In genomic region chr19:39845621-39846175, GRCh38 we compare ENCODE assay signal across 8 cellular contexts. TPM values are rescaled to one million over a fixed set of nuclear protein-coding genes. Genes with fewer than 3 reads are reported as not detected.
DNase-seq lines count a peak whose midpoint lies in the region; ATAC-seq and TF ChIP-seq lines count a peak whose summit lies in the region.

No MANE protein-coding gene starts in this region.

- CTCF ChIA-PET in activated naive CD4-positive, alpha-beta T cell treated with anti-CD3 and anti-CD28 coated beads for 36 hours (lab: Charles Lee), result interaction anchor here (0.6 to 5.9 kb wide), 14 partner anchors 12 to 1690 kb away, joined by 3 to 31 read pairs (median 4); partner anchors contain the start of genes DYRK1B and PSMC4

- peak overlapping the region; percentile 88 for H3K27ac Mint-ChIP-seq in activated naive CD4-positive, alpha-beta T cell treated with anti-CD3 and anti-CD28 coated beads for 36 hours

- H3K9me3 ChIP-seq in adrenal gland (replicated peaks in 1 of 3) (no peaks in the 10 kb centered on the region), iPS-20b (ENCODE audit: insufficient read depth, low read depth, low read length) (no peaks in the 10 kb centered on the region), spleen (no peaks in the 10 kb centered on the region)

- peaks cover 40% of the 10 kb centered on the region for H3K4me1 Mint-ChIP-seq in activated naive CD4-positive, alpha-beta T cell treated with anti-CD3 and anti-CD28 coated beads for 36 hours (ENCODE audit: low read depth)

- no peak for TF ChIP-seq CTCF in adrenal gland (IDR thresholded peaks at IDR 0.05)
- no peak for TF ChIP-seq CTCF in spleen (IDR thresholded peaks at IDR 0.05 in 8 of 11, conservative IDR thresholded peaks at IDR 0.05 in 3 of 11)

- H3K36me3 Mint-ChIP-seq in activated naive CD4-positive, alpha-beta T cell treated with anti-CD3 and anti-CD28 coated beads for 36 hours (ENCODE audit: low read depth), result peaks cover 26% of the 10 kb centered on the region

- peak overlapping the region; percentile 54 to 72 (median 72) for H3K4me3 ChIP-seq in adrenal gland
- H3K4me3 ChIP-seq in iPS-20b (ENCODE audit: low read length), result peak overlapping the region; percentile 84
- H3K4me3 ChIP-seq in spleen, result peak overlapping the region; percentile 53 to 88 (median 82)

- peak overlapping the region; percentile 88 for H3K9ac ChIP-seq in iPS-20b (ENCODE audit: low read depth, low read length)

- H3K27me3 Mint-ChIP-seq in activated naive CD4-positive, alpha-beta T cell treated with anti-CD3 and anti-CD28 coated beads for 36 hours (ENCODE audit: low read depth), result no peaks in the 10 kb centered on the region

- DNase-seq in activated naive CD4-positive, alpha-beta T cell treated with anti-CD3 and anti-CD28 coated beads for 36 hours, result no peak
- DNase-seq in activated naive CD4-positive, alpha-beta T cell treated with anti-CD3 and anti-CD28 coated beads, Interleukin-2, amount 50 U/mL, for 16 hours, result no peak
- DNase-seq in NCI-H1694 treated with DMSO at 0.1 percent for 48 hours (lab: John Stamatoyannopoulos, UW) (peak; percentile 13), adrenal gland (peak in 2 of 7 donors; percentile 29 to 31), spleen (no peak), hepatic stellate cell (ENCODE audit: low spot score) (no peak)

- intact Hi-C loops in activated naive CD4-positive, alpha-beta T cell treated with anti-CD3 and anti-CD28 coated beads for 36 hours (cut with micrococcal nuclease), result loop anchor here (1.0 to 10.0 kb wide), 4 partner anchors 11 to 401 kb away; partner anchors contain the start of genes DYRK1B, EID2 and SUPT5H
- intact Hi-C loops in adrenal gland (cut with DNase I) (loop anchor here (2.0 to 10.0 kb wide), 2 partner anchors 51 to 53 kb away; no protein-coding TSS in a partner anchor), spleen (cut with DNase I; ENCODE audit: low total_unique reads) (loop anchor here (10.0 kb wide), 1 partner anchor 51 kb away; no protein-coding TSS in a partner anchor)

- H3K36me3 ChIP-seq in adrenal gland (replicated peaks in 1 of 2) (no peaks in the 10 kb centered on the region), iPS-20b (ENCODE audit: insufficient read depth, low read depth, low read length) (peaks cover 10% of the 10 kb centered on the region), spleen (peaks cover 0 to under 1% (median 0%) of the 10 kb centered on the region in 6 donors)

- no peaks in the 10 kb centered on the region for H3K9me3 Mint-ChIP-seq in activated naive CD4-positive, alpha-beta T cell treated with anti-CD3 and anti-CD28 coated beads for 36 hours

- H3K4me3 Mint-ChIP-seq in activated naive CD4-positive, alpha-beta T cell treated with anti-CD3 and anti-CD28 coated beads for 36 hours, result peak overlapping the region; percentile 91

- TF ChIP-seq POLR2A in adrenal gland (IDR thresholded peaks at IDR 0.05), result no peak
- TF ChIP-seq POLR2A in spleen (IDR thresholded peaks at IDR 0.05), result no peak

- H3K27ac ChIP-seq in adrenal gland (peak overlapping the region; percentile 33 to 89 (median 76)), iPS-20b (ENCODE audit: low read length) (peak overlapping the region; percentile 10), spleen (peak overlapping the region; percentile 76 to 90 (median 88))

- no peaks in the 10 kb centered on the region for H3K27me3 ChIP-seq in adrenal gland
- no peaks in the 10 kb centered on the region for H3K27me3 ChIP-seq in iPS-20b (ENCODE audit: insufficient read depth, low read length)
- no peaks in the 10 kb centered on the region for H3K27me3 ChIP-seq in spleen (replicated peaks in 1 of 7)

- H3K4me1 ChIP-seq in adrenal gland (replicated peaks in 1 of 2), result peaks cover 13 to 32% of the 10 kb centered on the region in 2 donors
- H3K4me1 ChIP-seq in iPS-20b (ENCODE audit: insufficient read depth, low read length), result peaks cover 19% of the 10 kb centered on the region
- peaks cover 32 to 64% (median 52%) of the 10 kb centered on the region in 6 donors for H3K4me1 ChIP-seq in spleen

- WGBS in adrenal gland, 4 donors, result 0 to 1% (median 0%) methylated on average over 8 to 26 of the region's 26 CpGs
- 0 to 1% (median 0%) methylated on average over 26 of the region's 26 CpGs for WGBS in spleen, 5 donors

- ATAC-seq in HG03045 (IDR thresholded peaks at IDR 0.05; ENCODE audit: unreplicated experiment), result no peak

RNA-seq across cellular contexts. Expression of gene FBL, which starts 0.5 kb away (rescaled TPM):
- 100 to 1,000 TPM; 742 to 785 TPM for total RNA-seq in activated naive CD4-positive, alpha-beta T cell treated with anti-CD3 and anti-CD28 coated beads for 36 hours
- total RNA-seq in adrenal gland (100 to 1,000 TPM in 4 of 8 donors, 10 to 100 TPM in 4; 52.4 to 196 (median 94.3) TPM), spleen (100 to 1,000 TPM; 126 to 212 (median 174) TPM)
- polyA plus RNA-seq in adrenal gland (100 to 1,000 TPM; 101 to 228 (median 214) TPM), spleen (100 to 1,000 TPM; 298 to 403 (median 348) TPM)

RNA-seq across cellular contexts. Expression of gene DYRK1B, which starts 11.7 kb away (rescaled TPM):
- 1 to 10 TPM; 6.1 to 6.6 TPM for total RNA-seq in activated naive CD4-positive, alpha-beta T cell treated with anti-CD3 and anti-CD28 coated beads for 36 hours
- total RNA-seq in adrenal gland (10 to 100 TPM in 7 of 8 donors, 1 to 10 TPM in 1; 7.8 to 51.0 (median 25.5) TPM), spleen (10 to 100 TPM; 15.1 to 32.7 (median 18.8) TPM)
- polyA plus RNA-seq in adrenal gland (10 to 100 TPM; 18.7 to 66.6 (median 30.2) TPM), spleen (10 to 100 TPM; 11.2 to 19.8 (median 13.6) TPM)

Comparison
In these comparisons a context has a peak if more than half of its experiments do, and no peak if none do; other contexts are left out.
1. H3K27ac ChIP-seq: peak in every context shown above with its lines; median percentile 88 in spleen; 76 in adrenal gland; 10 in iPS-20b.